10 cellular contexts compared by ENCODE assay signal in genomic region chr1:155962599-155963211, GRCh38. TPM values are rescaled to one million over a fixed set of nuclear protein-coding genes. Genes with fewer than 3 reads are reported as not detected.
DNase-seq lines count a peak whose midpoint lies in the region; ATAC-seq and TF ChIP-seq lines count a peak whose summit lies in the region.
"Had no signal": no experiment of that assay in that cellular context is flagged by ENCODE, and none has a peak within 500 bp of the region (broad histone marks: within the 10 kb centered on the region; RNA-seq: fewer than 3 reads in every experiment).

No MANE protein-coding gene starts in this region.

- H3K4me3 Mint-ChIP-seq in activated CD4-positive, alpha-beta memory T cell treated with anti-CD3 and anti-CD28 coated beads, Interleukin-2, amount 10 ng/mL, durations not matched to agents 7 days and 5 days = no peak overlapping the region

- in situ Hi-C loops in G401 (cut with HindIII; ENCODE audit: low sequenced_read_pairs) = no loop called here

- TF ChIP-seq CTCF in fibroblast of the aortic adventitia (IDR thresholded peaks at IDR 0.05; ENCODE audit: insufficient read depth, low read length) (no peak), foreskin fibroblast (IDR thresholded peaks at IDR 0.05; ENCODE audit: low read depth, low read length) (no peak)

- peaks cover 62% of the 10 kb centered on the region for H3K4me1 Mint-ChIP-seq in activated CD4-positive, alpha-beta memory T cell treated with anti-CD3 and anti-CD28 coated beads, Interleukin-2, amount 10 ng/mL, durations not matched to agents 7 days and 5 days

- H3K9me3 Mint-ChIP-seq in activated CD4-positive, alpha-beta memory T cell treated with anti-CD3 and anti-CD28 coated beads, Interleukin-2, amount 10 ng/mL, durations not matched to agents 7 days and 5 days = no peaks in the 10 kb centered on the region

- no peak overlapping the region for H3K4me3 ChIP-seq in fibroblast of the aortic adventitia (ENCODE audit: low read depth, low read length)
- H3K4me3 ChIP-seq in foreskin fibroblast (ENCODE audit: low read depth in 1 of 2, low read length in 2 of 2) = no peak overlapping the region

- peaks cover 81% of the 10 kb centered on the region for H3K36me3 Mint-ChIP-seq in activated CD4-positive, alpha-beta memory T cell treated with anti-CD3 and anti-CD28 coated beads, Interleukin-2, amount 10 ng/mL, durations not matched to agents 7 days and 5 days (ENCODE audit: low read depth)

- peak overlapping the region; percentile 61 for H3K27ac Mint-ChIP-seq in activated CD4-positive, alpha-beta memory T cell treated with anti-CD3 and anti-CD28 coated beads, Interleukin-2, amount 10 ng/mL, durations not matched to agents 7 days and 5 days

- peak; percentile 62 for DNase-seq in Daoy (ENCODE audit: low read depth)
- no peak for DNase-seq in activated CD4-positive, alpha-beta memory T cell treated with anti-CD3 and anti-CD28 coated beads, Interleukin-2, amount 10 ng/mL, durations not matched to agents 7 days and 5 days
- peak; percentile 54 for DNase-seq in fibroblast of the aortic adventitia (ENCODE audit: low read depth)
- DNase-seq in sciatic nerve (ENCODE audit: low spot score) = peak; percentile 82
- DNase-seq in DMS153 (lab: John Stamatoyannopoulos, UW) = no peak
- DNase-seq in G401 (ENCODE audit: low spot score) = no peak
- no peak for DNase-seq in foreskin fibroblast
- DNase-seq in activated CD4-positive, alpha-beta T cell treated with anti-CD3 and anti-CD28 coated beads, Interleukin-2, amount 50 U/mL, for 1 hour = no peak
- DNase-seq: activated naive CD4-positive, alpha-beta T cell treated with Interleukin-2 at 50 U/mL for 16 hours; NCI-H2081 treated with DMSO at 0.1 percent for 48 hours had no signal

- ATAC-seq in sciatic nerve = peak; percentile 6

- H3K27me3 Mint-ChIP-seq in activated CD4-positive, alpha-beta memory T cell treated with anti-CD3 and anti-CD28 coated beads, Interleukin-2, amount 10 ng/mL, durations not matched to agents 7 days and 5 days = no peaks in the 10 kb centered on the region

- CTCF ChIA-PET in activated CD4-positive, alpha-beta memory T cell treated with anti-CD3 and anti-CD28 coated beads, Interleukin-2, amount 10 ng/mL, durations not matched to agents 7 days and 5 days (lab: Charles Lee) = interaction anchor here (0.5 to 3.8 kb wide), 4 partner anchors 16 to 27 kb away, joined by 4 to 15 read pairs (median 8); partner anchors contain the start of gene ARHGEF2

- intact Hi-C loops in sciatic nerve (cut with DNase I) = no loop called here

- POLR2A ChIA-PET in activated CD4-positive, alpha-beta memory T cell treated with anti-CD3 and anti-CD28 coated beads, Interleukin-2, amount 10 ng/mL, durations not matched to agents 7 days and 5 days (lab: Charles Lee) = interaction anchor here (0.6 to 4.8 kb wide), 5 partner anchors 15 to 32 kb away, joined by 3 to 38 read pairs (median 5); partner anchors contain the start of genes ARHGEF2 and KHDC4

RNA-seq across cellular contexts. Expression of gene ARHGEF2, which starts 15.6 kb away (rescaled TPM):
- 66.0 and 67.8 TPM in 2 replicates for total RNA-seq in Daoy (2014; rRNA removed; shearing (Covaris generic))
- 100 to 1,000 TPM; 159 to 164 TPM for total RNA-seq in activated CD4-positive, alpha-beta memory T cell treated with anti-CD3 and anti-CD28 coated beads, Interleukin-2, amount 10 ng/mL, durations not matched to agents 7 days and 5 days
- total RNA-seq in fibroblast of the aortic adventitia (ENCODE audit: low replicate concordance) (116 and 161 TPM in 2 replicates), sciatic nerve (196 TPM)
- total RNA-seq in G401 (2014; rRNA removed; shearing (Covaris generic)) = 20.3 and 35.9 TPM in 2 replicates

RNA-seq across cellular contexts. Expression of gene RXFP4, which starts 21.3 kb away (rescaled TPM):
- not detected in 2 replicates for total RNA-seq in Daoy (2014; rRNA removed; shearing (Covaris generic))
- not detected for total RNA-seq in activated CD4-positive, alpha-beta memory T cell treated with anti-CD3 and anti-CD28 coated beads, Interleukin-2, amount 10 ng/mL, durations not matched to agents 7 days and 5 days
- total RNA-seq in fibroblast of the aortic adventitia (ENCODE audit: low replicate concordance) (0.09 TPM in 1 of 2 replicates, not detected in the other), sciatic nerve (not detected)
- total RNA-seq in G401 (2014; rRNA removed; shearing (Covaris generic)) = not detected in 2 replicates

RNA-seq across cellular contexts. Expression of gene KHDC4, which starts 28.5 kb away (rescaled TPM):
- 45.8 and 58.2 TPM in 2 replicates for total RNA-seq in Daoy (2014; rRNA removed; shearing (Covaris generic))
- 10 to 100 TPM; 63.8 to 71.4 TPM for total RNA-seq in activated CD4-positive, alpha-beta memory T cell treated with anti-CD3 and anti-CD28 coated beads, Interleukin-2, amount 10 ng/mL, durations not matched to agents 7 days and 5 days
- total RNA-seq in fibroblast of the aortic adventitia (ENCODE audit: low replicate concordance) (11.3 and 31.0 TPM in 2 replicates), sciatic nerve (65.4 TPM)
- 30.0 and 52.6 TPM in 2 replicates for total RNA-seq in G401 (2014; rRNA removed; shearing (Covaris generic))

RNA-seq across cellular contexts. Expression of gene RIT1, which starts 51.6 kb away (rescaled TPM):
- 22.4 and 26.6 TPM in 2 replicates for total RNA-seq in Daoy (2014; rRNA removed; shearing (Covaris generic))
- 10 to 100 TPM; 25.0 to 30.9 TPM for total RNA-seq in activated CD4-positive, alpha-beta memory T cell treated with anti-CD3 and anti-CD28 coated beads, Interleukin-2, amount 10 ng/mL, durations not matched to agents 7 days and 5 days
- total RNA-seq in fibroblast of the aortic adventitia (ENCODE audit: low replicate concordance) = 33.7 and 35.4 TPM in 2 replicates
- 38.8 TPM for total RNA-seq in sciatic nerve
- total RNA-seq in G401 (2014; rRNA removed; shearing (Covaris generic)) = 22.6 and 43.9 TPM in 2 replicates

RNA-seq across cellular contexts. Expression of gene SSR2, which starts 58.0 kb away (rescaled TPM):
- total RNA-seq in Daoy (2014; rRNA removed; shearing (Covaris generic)) = 657 and 799 TPM in 2 replicates
- total RNA-seq in activated CD4-positive, alpha-beta memory T cell treated with anti-CD3 and anti-CD28 coated beads, Interleukin-2, amount 10 ng/mL, durations not matched to agents 7 days and 5 days = 100 to 1,000 TPM; 262 to 268 TPM
- total RNA-seq in fibroblast of the aortic adventitia (ENCODE audit: low replicate concordance) = 339 and 472 TPM in 2 replicates
- 126 TPM for total RNA-seq in sciatic nerve
- total RNA-seq in G401 (2014; rRNA removed; shearing (Covaris generic)) = 257 and 273 TPM in 2 replicates

Comparison
In these comparisons a context has a peak if more than half of its experiments do, and no peak if none do; other contexts are left out.
1. DNase-seq: peak in Daoy (single experiment), fibroblast of the aortic adventitia (single experiment) and sciatic nerve (single experiment); none in activated CD4-positive, alpha-beta memory T cell treated with anti-CD3 and anti-CD28 coated beads, Interleukin-2, amount 10 ng/mL, durations not matched to agents 7 days and 5 days (single experiment), DMS153 (single experiment), G401 (single experiment), foreskin fibroblast (0 of 2) and activated CD4-positive, alpha-beta T cell treated with anti-CD3 and anti-CD28 coated beads, Interleukin-2, amount 50 U/mL, for 1 hour (single experiment).